ENCODE assay signal across 12 cellular contexts in genomic region chr2:1887915-1888314, GRCh38.
DNase-seq lines count a peak whose midpoint lies in the region; ATAC-seq, FAIRE-seq and TF ChIP-seq lines count a peak whose summit lies in the region.
"Had no signal": no experiment of that assay in that cellular context is flagged by ENCODE, and none has a peak within 500 bp of the region (broad histone marks: within the 10 kb centered on the region; RNA-seq: fewer than 3 reads in every experiment).

No MANE protein-coding gene starts in this region.

- DNase-seq in AG10803 (ENCODE audit: low read depth) (peak; percentile 8), H7 (peak; percentile 67), islet precursor cell (peak; percentile 40), occipital lobe (lab: John Stamatoyannopoulos, UW) (no peak)
- no peak for DNase-seq in stimulated activated naive CD4-positive, alpha-beta T cell (lab: John Stamatoyannopoulos, UW)
- DNase-seq in activated T-cell treated with anti-CD3 and anti-CD28 coated beads, Interleukin-2, amount 50 U/mL, for 1 hour: no peak
- DNase-seq: activated effector memory CD4-positive, alpha-beta T cell treated with anti-CD3 and anti-CD28 coated beads, Interleukin-2, amount 50 U/mL, for 16 hours; midbrain; T1000 had no signal

- H3K36me3 ChIP-seq in H7 (replicated peaks; ENCODE audit: control insufficient read depth, insufficient read depth, low read length): no peaks in the 10 kb centered on the region
- H3K36me3 ChIP-seq: thoracic aorta had no signal

- FAIRE-seq in TTC549 (lab: Jason Lieb, UNC): peak; percentile 34

- no peak overlapping the region for H3K4me3 ChIP-seq in AG10803 (ENCODE audit: low read length)
- H3K4me3 ChIP-seq in H7 (ENCODE audit: insufficient read depth, low read depth, low read length): no peak overlapping the region
- H3K4me3 ChIP-seq: thoracic aorta had no signal

- TF ChIP-seq CTCF in AG10803 (conservative IDR thresholded peaks at IDR 0.05; ENCODE audit: low read length): peak; percentile 50

- no peak for ATAC-seq in HG02884 (IDR thresholded peaks at IDR 0.05; ENCODE audit: unreplicated experiment)

- no peaks in the 10 kb centered on the region for H3K27me3 ChIP-seq in H7 (ENCODE audit: control insufficient read depth, insufficient read depth, low read length)

Comparison
In these comparisons a context has a peak if more than half of its experiments do, and no peak if none do; other contexts are left out.
1. DNase-seq: peak in AG10803 (single experiment), H7 (single experiment) and islet precursor cell (single experiment); none in stimulated activated naive CD4-positive, alpha-beta T cell (0 of 6), occipital lobe (single experiment) and activated T-cell treated with anti-CD3 and anti-CD28 coated beads, Interleukin-2, amount 50 U/mL, for 1 hour (single experiment).